ENCODE assay signal across 41 cellular contexts in genomic region chr4:99485212-99485611, GRCh38. TPM values are rescaled to one million over a fixed set of nuclear protein-coding genes. Genes with fewer than 3 reads are reported as not detected.
"Had no signal": no experiment of that assay in that cellular context is flagged by ENCODE, and none has a peak within 500 bp of the region (broad histone marks: within the 10 kb centered on the region; RNA-seq: fewer than 3 reads in every experiment).

No MANE protein-coding gene starts in this region.

- H3K27me3 Mint-ChIP-seq: activated CD8-positive, alpha-beta T cell treated with anti-CD3 and anti-CD28 coated beads for 36 hours; activated naive CD4-positive, alpha-beta T cell treated with anti-CD3 and anti-CD28 coated beads, Interleukin-2, amount 50 U/mL, for 24 hours; activated naive CD8-positive, alpha-beta T cell; activated naive CD8-positive, alpha-beta T cell treated with anti-CD3 and anti-CD28 coated beads, Interleukin-2, amount 50 U/mL, for 24 hours had no signal

- H3K27ac ChIP-seq: ascending aorta, cardiac muscle cell, VCaP had no signal

- ATAC-seq: activated CD8-positive, alpha-beta T cell treated with anti-CD3 and anti-CD28 coated beads for 36 hours; activated naive CD8-positive, alpha-beta T cell treated with anti-CD3 and anti-CD28 coated beads, Interleukin-2, amount 50 U/mL, for 24 hours; activated T-cell treated with anti-CD3 and anti-CD28 coated beads, Interleukin-2, amount 50 U/mL, for 4 hours; activated T-cell treated with anti-CD3 and anti-CD28 coated beads, Interleukin-2, amount 50 U/mL, for 72 hours; activated T-helper 17 cell treated with anti-CD3 and anti-CD28 coated beads, Interleukin-2, amount 50 U/mL, for 72 hours had no signal

- DNase-seq: activated B cell treated with CpG ODN at 0.5 μM for 24 hours; activated CD4-positive, alpha-beta memory T cell treated with anti-CD3 and anti-CD28 coated beads for 36 hours; activated CD4-positive, alpha-beta T cell treated with anti-CD3 and anti-CD28 coated beads for 4 hours; activated CD4-positive, alpha-beta T cell treated with anti-CD3 and anti-CD28 coated beads, Interleukin-2, amount 10 ng/mL, durations not matched to agents 24 days and 14 days; activated CD4-positive, alpha-beta T cell treated with anti-CD3 and anti-CD28 coated beads, Interleukin-2, amount 50 U/mL, for 1 hour; activated CD4-positive, alpha-beta T cell treated with anti-CD3 and anti-CD28 coated beads, Interleukin-2, amount 50 U/mL, for 4 hours; activated CD4-positive, CD25-positive, alpha-beta regulatory T cell treated with anti-CD3 and anti-CD28 coated beads, Interleukin-2, amount 50 U/mL, for 72 hours; activated CD8-positive, alpha-beta memory T cell treated with anti-CD3 and anti-CD28 coated beads, Interleukin-2, amount 50 U/mL, for 4 hours; activated CD8-positive, alpha-beta T cell treated with anti-CD3 and anti-CD28 coated beads for 36 hours; activated effector memory CD4-positive, alpha-beta T cell treated with anti-CD3 and anti-CD28 coated beads, Interleukin-2, amount 50 U/mL, for 16 hours; activated gamma-delta T cell treated with Interleukin-2 at 50 U/mL for 16 hours; activated naive CD4-positive, alpha-beta T cell; activated naive CD4-positive, alpha-beta T cell treated with anti-CD3 and anti-CD28 coated beads for 36 hours; activated naive CD8-positive, alpha-beta T cell treated with anti-CD3 and anti-CD28 coated beads, Interleukin-2, amount 10 ng/mL, durations not matched to agents 7 days and 5 days; activated naive CD8-positive, alpha-beta T cell treated with anti-CD3 and anti-CD28 coated beads, Interleukin-2, amount 50 U/mL, for 24 hours; activated T-cell treated with anti-CD3 and anti-CD28 coated beads for 4 hours; activated T-cell treated with anti-CD3 and anti-CD28 coated beads, Interleukin-2, amount 50 U/mL, for 1 hour; activated T-cell treated with anti-CD3 and anti-CD28 coated beads, Interleukin-2, amount 50 U/mL, for 4 hours; activated T-cell treated with anti-CD3 and anti-CD28 coated beads, Interleukin-2, amount 50 U/mL, for 72 hours; amygdala; anterior cingulate cortex; caudate nucleus; cerebellar nuclear complex; T-helper 2 cell; T-helper 9 cell had no signal

- H3K4me1 ChIP-seq: ascending aorta had no signal

- H3K27me3 ChIP-seq: ascending aorta, cardiac muscle cell had no signal

- H3K36me3 Mint-ChIP-seq: brain had no signal

- H3K36me3 ChIP-seq: ascending aorta, cardiac muscle cell had no signal

- H3K27ac Mint-ChIP-seq: activated B cell treated with CpG ODN at 0.5 μM for 24 hours; activated CD4-positive, alpha-beta memory T cell treated with anti-CD3 and anti-CD28 coated beads for 36 hours; activated CD4-positive, alpha-beta T cell treated with anti-CD3 and anti-CD28 coated beads, Interleukin-2, amount 10 ng/mL, durations not matched to agents 24 days and 14 days; activated CD8-positive, alpha-beta T cell treated with anti-CD3 and anti-CD28 coated beads for 36 hours; activated naive CD4-positive, alpha-beta T cell treated with anti-CD3 and anti-CD28 coated beads for 36 hours; activated naive CD4-positive, alpha-beta T cell treated with anti-CD3 and anti-CD28 coated beads, Interleukin-2, amount 50 U/mL, for 24 hours; activated naive CD8-positive, alpha-beta T cell; activated naive CD8-positive, alpha-beta T cell treated with anti-CD3 and anti-CD28 coated beads, Interleukin-2, amount 10 ng/mL, durations not matched to agents 7 days and 5 days; activated naive CD8-positive, alpha-beta T cell treated with anti-CD3 and anti-CD28 coated beads, Interleukin-2, amount 50 U/mL, for 24 hours; activated T-cell treated with anti-CD3 and anti-CD28 coated beads, Interleukin-2, amount 50 U/mL, for 72 hours; activated T-helper 1 cell treated with anti-CD3 and anti-CD28 coated beads, Interleukin-12 subunit alpha, Interleukin-12 subunit beta, Interleukin-2, Interleukin-4 antibody, amounts not matched to agents 30 ng/mL and 10 ng/mL and 1 ng/mL, durations not matched to agents 14 hours and 24 hours and 36 hours; activated T-helper 17 cell treated with anti-CD3 and anti-CD28 coated beads, Interleukin-2, amount 50 U/mL, for 72 hours; brain; T-helper 1 cell treated with Interleukin-12 subunit alpha and Interleukin-12 subunit beta and Interleukin-4 antibody, amounts not matched to agents 30 μg/mL and 1 μg/mL, for 36 hours; T-helper 2 cell treated with Interferon-gamma antibody and Interleukin-4, amounts not matched to agents 5 μg/mL and 100 μg/mL, for 36 hours had no signal

- H3K4me3 Mint-ChIP-seq: activated B cell treated with CpG ODN at 0.5 μM for 24 hours; activated CD4-positive, alpha-beta memory T cell treated with anti-CD3 and anti-CD28 coated beads for 36 hours; activated CD4-positive, alpha-beta T cell treated with anti-CD3 and anti-CD28 coated beads, Interleukin-2, amount 10 ng/mL, durations not matched to agents 24 days and 14 days; activated CD8-positive, alpha-beta T cell treated with anti-CD3 and anti-CD28 coated beads for 36 hours; activated naive CD4-positive, alpha-beta T cell treated with anti-CD3 and anti-CD28 coated beads for 36 hours; activated naive CD4-positive, alpha-beta T cell treated with anti-CD3 and anti-CD28 coated beads, Interleukin-2, amount 50 U/mL, for 24 hours; activated naive CD8-positive, alpha-beta T cell; activated naive CD8-positive, alpha-beta T cell treated with anti-CD3 and anti-CD28 coated beads, Interleukin-2, amount 10 ng/mL, durations not matched to agents 7 days and 5 days; activated naive CD8-positive, alpha-beta T cell treated with anti-CD3 and anti-CD28 coated beads, Interleukin-2, amount 50 U/mL, for 24 hours; activated T-cell treated with anti-CD3 and anti-CD28 coated beads, Interleukin-2, amount 50 U/mL, for 4 hours; activated T-cell treated with anti-CD3 and anti-CD28 coated beads, Interleukin-2, amount 50 U/mL, for 72 hours; activated T-helper 1 cell treated with anti-CD3 and anti-CD28 coated beads, Interleukin-12 subunit alpha, Interleukin-12 subunit beta, Interleukin-2, Interleukin-4 antibody, amounts not matched to agents 30 ng/mL and 10 ng/mL and 1 ng/mL, durations not matched to agents 14 hours and 24 hours and 36 hours; activated T-helper 17 cell treated with anti-CD3 and anti-CD28 coated beads, Interleukin-2, amount 50 U/mL, for 72 hours; brain; central memory CD8-positive, alpha-beta T cell; T-helper 1 cell treated with Interleukin-12 subunit alpha and Interleukin-12 subunit beta and Interleukin-4 antibody, amounts not matched to agents 30 μg/mL and 1 μg/mL, for 36 hours; T-helper 2 cell treated with Interferon-gamma antibody and Interleukin-4, amounts not matched to agents 5 μg/mL and 100 μg/mL, for 36 hours had no signal

- H3K4me3 ChIP-seq: ascending aorta, cardiac muscle cell had no signal

- FAIRE-seq: TTC549 had no signal

- H3K4me1 Mint-ChIP-seq: activated B cell treated with CpG ODN at 0.5 μM for 24 hours; activated CD4-positive, alpha-beta T cell treated with anti-CD3 and anti-CD28 coated beads, Interleukin-2, amount 10 ng/mL, durations not matched to agents 24 days and 14 days; activated naive CD4-positive, alpha-beta T cell treated with anti-CD3 and anti-CD28 coated beads, Interleukin-2, amount 50 U/mL, for 24 hours; activated naive CD8-positive, alpha-beta T cell treated with anti-CD3 and anti-CD28 coated beads, Interleukin-2, amount 10 ng/mL, durations not matched to agents 7 days and 5 days; activated naive CD8-positive, alpha-beta T cell treated with anti-CD3 and anti-CD28 coated beads, Interleukin-2, amount 50 U/mL, for 24 hours; activated T-helper 17 cell treated with anti-CD3 and anti-CD28 coated beads, Interleukin-2, amount 50 U/mL, for 72 hours; central memory CD8-positive, alpha-beta T cell had no signal

RNA-seq across cellular contexts. Expression of gene C4orf17, which starts 25.6 kb away (rescaled TPM):
- total RNA-seq: activated B cell treated with CpG ODN at 0.5 μM for 24 hours; activated CD4-positive, alpha-beta memory T cell treated with anti-CD3 and anti-CD28 coated beads for 36 hours; activated CD4-positive, alpha-beta T cell treated with anti-CD3 and anti-CD28 coated beads, Interleukin-2, amount 10 ng/mL, durations not matched to agents 24 days and 14 days; activated CD8-positive, alpha-beta memory T cell treated with anti-CD3 and anti-CD28 coated beads for 36 hours; activated CD8-positive, alpha-beta T cell treated with anti-CD3 and anti-CD28 coated beads for 36 hours; activated naive CD4-positive, alpha-beta T cell treated with anti-CD3 and anti-CD28 coated beads for 36 hours; activated naive CD8-positive, alpha-beta T cell treated with anti-CD3 and anti-CD28 coated beads, Interleukin-2, amount 10 ng/mL, durations not matched to agents 7 days and 5 days; activated T-cell treated with anti-CD3 and anti-CD28 coated beads, Interleukin-2, amount 50 U/mL, for 4 hours; activated T-helper 1 cell treated with anti-CD3 and anti-CD28 coated beads, Interleukin-12 subunit alpha, Interleukin-12 subunit beta, Interleukin-2, Interleukin-4 antibody, amounts not matched to agents 30 ng/mL and 10 ng/mL and 1 ng/mL, durations not matched to agents 14 hours and 24 hours and 36 hours; activated T-helper 17 cell treated with anti-CD3 and anti-CD28 coated beads, Interleukin-2, amount 50 U/mL, for 72 hours; ascending aorta; bronchial epithelial cell; cardiac muscle cell; chondrocyte had no signal
- polyA plus RNA-seq: adipose tissue, cardiac muscle cell had no signal

RNA-seq across cellular contexts. Expression of gene ADH7, which starts 50.1 kb away (rescaled TPM):
- total RNA-seq: activated B cell treated with CpG ODN at 0.5 μM for 24 hours; activated CD4-positive, alpha-beta memory T cell treated with anti-CD3 and anti-CD28 coated beads for 36 hours; activated CD4-positive, alpha-beta T cell treated with anti-CD3 and anti-CD28 coated beads, Interleukin-2, amount 10 ng/mL, durations not matched to agents 24 days and 14 days; activated CD8-positive, alpha-beta memory T cell treated with anti-CD3 and anti-CD28 coated beads for 36 hours; activated CD8-positive, alpha-beta T cell treated with anti-CD3 and anti-CD28 coated beads for 36 hours; activated naive CD4-positive, alpha-beta T cell treated with anti-CD3 and anti-CD28 coated beads for 36 hours; activated naive CD8-positive, alpha-beta T cell treated with anti-CD3 and anti-CD28 coated beads, Interleukin-2, amount 10 ng/mL, durations not matched to agents 7 days and 5 days; activated T-cell treated with anti-CD3 and anti-CD28 coated beads, Interleukin-2, amount 50 U/mL, for 4 hours; activated T-cell treated with anti-CD3 and anti-CD28 coated beads, Interleukin-2, amount 50 U/mL, for 72 hours; activated T-helper 1 cell treated with anti-CD3 and anti-CD28 coated beads, Interleukin-12 subunit alpha, Interleukin-12 subunit beta, Interleukin-2, Interleukin-4 antibody, amounts not matched to agents 30 ng/mL and 10 ng/mL and 1 ng/mL, durations not matched to agents 14 hours and 24 hours and 36 hours; activated T-helper 17 cell treated with anti-CD3 and anti-CD28 coated beads, Interleukin-2, amount 50 U/mL, for 72 hours; ascending aorta; cardiac muscle cell; chondrocyte had no signal
- polyA plus RNA-seq: cardiac muscle cell had no signal
